Comparison of ENCODE assay signal across 9 cellular contexts in genomic region chr6:43972915-43973304, GRCh38.
DNase-seq lines count a peak whose midpoint lies in the region; ATAC-seq and TF ChIP-seq lines count a peak whose summit lies in the region.
"Had no signal": no experiment of that assay in that cellular context is flagged by ENCODE, and none has a peak within 500 bp of the region (broad histone marks: within the 10 kb centered on the region; RNA-seq: fewer than 3 reads in every experiment).

No MANE protein-coding gene starts in this region.

- POLR2A ChIA-PET in RWPE1 (lab: Yijun Ruan, JAX; ENCODE audit: low non-redundant PET): interaction anchor here (0.7 kb wide), 1 partner anchor 30 kb away, joined by 3 read pairs; no protein-coding TSS in a partner anchor

- no peaks in the 10 kb centered on the region for H3K36me3 ChIP-seq in osteoblast (ENCODE audit: insufficient read depth, low read length)

- H3K27ac ChIP-seq in RWPE1 (peak overlapping the region; percentile 97), osteoblast (ENCODE audit: low read depth, low read length) (peak overlapping the region; percentile 81)

- H3K4me1 ChIP-seq in osteoblast (ENCODE audit: insufficient read depth, low read length): peaks cover 36% of the 10 kb centered on the region

- H3K4me3 ChIP-seq in fibroblast of pulmonary artery (replicated peaks; ENCODE audit: low read depth, low read length) (no peak overlapping the region), osteoblast (ENCODE audit: insufficient read depth, low read length) (no peak overlapping the region)

- H3K9me3 ChIP-seq in osteoblast (ENCODE audit: low read depth, low read length): peaks cover 3% of the 10 kb centered on the region

- H3K27me3 ChIP-seq in osteoblast (ENCODE audit: insufficient read depth, low read length): no peaks in the 10 kb centered on the region

- no peak for TF ChIP-seq CTCF in RWPE1 (conservative IDR thresholded peaks at IDR 0.05; ENCODE audit: low read depth)
- TF ChIP-seq CTCF in fibroblast of pulmonary artery (IDR thresholded peaks at IDR 0.05; ENCODE audit: low read length, missing control alignments): no peak
- TF ChIP-seq CTCF in osteoblast (IDR thresholded peaks at IDR 0.05; ENCODE audit: extremely low read depth, low read depth, low read length): no peak

- no peak for ATAC-seq in HG03342 (IDR thresholded peaks at IDR 0.05; ENCODE audit: unreplicated experiment)

- peak overlapping the region; percentile 86 for H2AFZ ChIP-seq in osteoblast (ENCODE audit: low read length)

- H3K79me2 ChIP-seq in osteoblast (ENCODE audit: insufficient read depth, low read length): no peaks in the 10 kb centered on the region

- H4K20me1 ChIP-seq in osteoblast (ENCODE audit: insufficient read depth, low read length): no peaks in the 10 kb centered on the region

- peak overlapping the region; percentile 63 for H3K4me2 ChIP-seq in osteoblast (ENCODE audit: insufficient read depth, low read length)

- DNase-seq in AG20443 (ENCODE audit: low spot score) (peak; percentile 92), RWPE1 (ENCODE audit: low spot score) (peak; percentile 43), fibroblast of pulmonary artery (ENCODE audit: low read depth) (peak; percentile 95), osteoblast (ENCODE audit: insufficient read length, low spot score, missing footprints) (no peak), NCI-H187 (lab: John Stamatoyannopoulos, UW) (no peak), DMS114 treated with DMSO at 0.1 percent for 48 hours (lab: John Stamatoyannopoulos, UW; ENCODE audit: unreplicated experiment) (no peak), kidney glomerular epithelial cell (lab: John Stamatoyannopoulos, UW) (no peak)
- DNase-seq: activated B cell treated with CpG ODN at 0.5 μM for 24 hours had no signal

- CTCF ChIA-PET in RWPE1 (lab: Yijun Ruan, JAX): interaction anchor here (0.8 to 1.1 kb wide), 2 partner anchors 33 to 102 kb away, joined by 3 read pairs; no protein-coding TSS in a partner anchor

Comparison
In these comparisons a context has a peak if more than half of its experiments do, and no peak if none do; other contexts are left out.
1. DNase-seq: peak in AG20443 (single experiment), RWPE1 (single experiment) and fibroblast of pulmonary artery (single experiment); none in osteoblast (single experiment), NCI-H187 (0 of 2), DMS114 treated with DMSO at 0.1 percent for 48 hours (single experiment) and kidney glomerular epithelial cell (single experiment).